Comparison of ENCODE assay signal across 11 cellular contexts in genomic region chrX:153782324-153782723, GRCh38. TPM values are rescaled to one million over a fixed set of nuclear protein-coding genes. Genes with fewer than 3 reads are reported as not detected.
DNase-seq lines count a peak whose midpoint lies in the region; ATAC-seq and TF ChIP-seq lines count a peak whose summit lies in the region.
"Had no signal": no experiment of that assay in that cellular context is flagged by ENCODE, and none has a peak within 500 bp of the region (broad histone marks: within the 10 kb centered on the region; RNA-seq: fewer than 3 reads in every experiment).

No MANE protein-coding gene starts in this region.

- POLR2A ChIA-PET in SK-N-SH (lab: Yijun Ruan, JAX), result no interaction called here

- CTCF ChIA-PET in SK-N-SH (lab: Yijun Ruan, JAX), result interaction anchor here (1.0 to 1.7 kb wide), 6 partner anchors 17 to 153 kb away, joined by 3 to 6 read pairs (median 4); partner anchors contain the start of gene PLXNB3

- no peaks in the 10 kb centered on the region for H3K9me2 ChIP-seq in SK-N-SH

- TF ChIP-seq RAD21 in SK-N-SH (IDR thresholded peaks at IDR 0.05; ENCODE audit: low read length), result peak; percentile 35

- no peak overlapping the region for H3K9ac ChIP-seq in SK-N-SH

- H3K27ac ChIP-seq in SK-N-SH (ENCODE audit: low read depth in 2 of 2, low read length in 1 of 2), result no peak overlapping the region

- no peak overlapping the region for H3K4me3 ChIP-seq in SK-N-SH (ENCODE audit: low read depth in 2 of 2, low read length in 1 of 2)

- 0 out of 2 replicates have a peak, but pooled peaks cover 7% of the 10 kb centered on the region for H3K27me3 ChIP-seq in SK-N-SH (ENCODE audit: insufficient read depth)

- peak; percentile 19; the same call in 1 of the 2 replicates for TF ChIP-seq CTCF in SK-N-SH (IDR thresholded peaks at IDR 0.05)

- H3K9me3 ChIP-seq in SK-N-SH, result no peaks in the 10 kb centered on the region

- no peak for TF ChIP-seq EP300 in SK-N-SH (IDR thresholded peaks at IDR 0.05; ENCODE audit: borderline replicate concordance in 1 of 2, low read depth in 1 of 2, low read length in 1 of 2)

- no peaks in the 10 kb centered on the region for H4K20me1 ChIP-seq in SK-N-SH (ENCODE audit: insufficient read depth)

- ATAC-seq in GM19351 (IDR thresholded peaks at IDR 0.05; ENCODE audit: unreplicated experiment), result no peak

- peaks cover 0 to 6% of the 10 kb centered on the region in 2 experiments for H3K36me3 ChIP-seq in SK-N-SH (replicated peaks in 1 of 2; ENCODE audit: control insufficient read depth in 1 of 2, insufficient read depth in 2 of 2, low read length in 1 of 2)

- no peaks in the 10 kb centered on the region for H3K79me2 ChIP-seq in SK-N-SH (ENCODE audit: insufficient read depth)

- H3K4me2 ChIP-seq in SK-N-SH, result no peak overlapping the region

- 53% methylated on average over 10 of the region's 11 CpGs for WGBS in SK-N-SH (ENCODE audit: low lambda C conversion rate)

- H3K4me1 ChIP-seq in SK-N-SH (ENCODE audit: control insufficient read depth in 1 of 2, insufficient read depth in 2 of 2, low read depth in 1 of 2, low read length in 1 of 2), result peaks cover 0 to 19% of the 10 kb centered on the region in 2 experiments; a peak in 1 of 4 replicates

- H3F3A ChIP-seq in SK-N-SH (replicated peaks; ENCODE audit: insufficient read depth), result no peaks in the 10 kb centered on the region

- H2AFZ ChIP-seq in SK-N-SH (ENCODE audit: low read depth), result no peak overlapping the region

- DNase-seq in DMS79 treated with DMSO at 0.1 percent for 48 hours (lab: John Stamatoyannopoulos, UW) (peak; percentile 54), NCI-H146 treated with DMSO at 0.1 percent for 48 hours (lab: John Stamatoyannopoulos, UW; ENCODE audit: unreplicated experiment) (peak; percentile 42), SK-N-SH (no peak), myocyte (ENCODE audit: low read depth) (peak; percentile 79), medulla oblongata (ENCODE audit: extremely low spot score) (no peak), epidermal melanocyte (ENCODE audit: insufficient read length, low spot score) (no peak), H4 (ENCODE audit: low spot score) (no peak)
- DNase-seq: activated CD4-positive, alpha-beta T cell treated with anti-CD3 and anti-CD28 coated beads for 1 hour; activated naive CD4-positive, alpha-beta T cell treated with anti-CD3 and anti-CD28 coated beads, Interleukin-2, amount 50 U/mL, for 16 hours; mesenchymal stem cell had no signal

TF ChIP-seq in SK-N-SH, 30 proteins besides CTCF, POLR2A, EP300 and RAD21:
- no peak for TF ChIP-seq GABPA (IDR thresholded peaks at IDR 0.05; ENCODE audit: low read depth)
- TF ChIP-seq POLR2AphosphoS5 (IDR thresholded peaks at IDR 0.05; ENCODE audit: low read depth, low read length), result no peak
- no peak for TF ChIP-seq ELF1 (IDR thresholded peaks at IDR 0.05)
- TF ChIP-seq FOXM1 (IDR thresholded peaks at IDR 0.05; ENCODE audit: low read depth), result no peak
- no peak for TF ChIP-seq REST (IDR thresholded peaks at IDR 0.05; ENCODE audit: low read depth, low read length)
- TF ChIP-seq RFX5 (IDR thresholded peaks at IDR 0.05; ENCODE audit: low read length), result no peak
- no peak for TF ChIP-seq NFIC (IDR thresholded peaks at IDR 0.05; ENCODE audit: borderline replicate concordance)
- no peak for TF ChIP-seq FOXJ3 (CRISPR knock-in tag; IDR thresholded peaks at IDR 0.05)
TF ChIP-seq in SK-N-SH: peak in this region for 0.

RNA-seq across cellular contexts. Expression of gene SRPK3, which starts 1.5 kb away (rescaled TPM):
- 0.50 and 0.74 TPM in 2 replicates for polyA plus RNA-seq in SK-N-SH (2012; rRNA removed)
- polyA plus RNA-seq in SK-N-SH (2012; cell fraction: cytosol; rRNA removed), result 0.08 and 0.19 TPM in 2 replicates
- 0.80 and 1.5 TPM in 2 replicates for polyA plus RNA-seq in SK-N-SH (2012; cell fraction: nucleus; rRNA removed)
- 252 and 340 TPM in 2 replicates for total RNA-seq in myocyte
- polyA plus RNA-seq in myocyte (2012), result 62.2 TPM
- 0.06 and 0.35 TPM in 2 replicates for total RNA-seq in H4 (2014; rRNA removed; shearing (Covaris generic))

RNA-seq across cellular contexts. Expression of gene IDH3G, which starts 11.9 kb away (rescaled TPM):
- 78.0 and 107 TPM in 2 replicates for polyA plus RNA-seq in SK-N-SH (2012; rRNA removed)
- 38.1 and 53.3 TPM in 2 replicates for polyA plus RNA-seq in SK-N-SH (2012; cell fraction: cytosol; rRNA removed)
- 212 and 213 TPM in 2 replicates for polyA plus RNA-seq in SK-N-SH (2012; cell fraction: nucleus; rRNA removed)
- total RNA-seq in myocyte, result 92.7 and 104 TPM in 2 replicates
- polyA plus RNA-seq in myocyte (2012), result 82.1 TPM
- total RNA-seq in H4 (2014; rRNA removed; shearing (Covaris generic)), result 68.9 and 78.0 TPM in 2 replicates

RNA-seq across cellular contexts. Expression of gene SSR4, which starts 12.1 kb away (rescaled TPM):
- polyA plus RNA-seq in SK-N-SH (2012; rRNA removed), result 326 and 367 TPM in 2 replicates
- polyA plus RNA-seq in SK-N-SH (2012; cell fraction: cytosol; rRNA removed), result 195 and 259 TPM in 2 replicates
- 162 and 171 TPM in 2 replicates for polyA plus RNA-seq in SK-N-SH (2012; cell fraction: nucleus; rRNA removed)
- 155 and 228 TPM in 2 replicates for total RNA-seq in myocyte
- 408 TPM for polyA plus RNA-seq in myocyte (2012)
- 254 and 289 TPM in 2 replicates for total RNA-seq in H4 (2014; rRNA removed; shearing (Covaris generic))

RNA-seq across cellular contexts. Expression of gene PLXNB3, which starts 18.3 kb away (rescaled TPM):
- polyA plus RNA-seq in SK-N-SH (2012; rRNA removed), result 13.8 and 15.5 TPM in 2 replicates
- 4.8 and 6.1 TPM in 2 replicates for polyA plus RNA-seq in SK-N-SH (2012; cell fraction: cytosol; rRNA removed)
- 102 and 172 TPM in 2 replicates for polyA plus RNA-seq in SK-N-SH (2012; cell fraction: nucleus; rRNA removed)
- 5.1 and 11.9 TPM in 2 replicates for total RNA-seq in myocyte
- polyA plus RNA-seq in myocyte (2012), result 13.8 TPM
- 0.60 and 1.6 TPM in 2 replicates for total RNA-seq in H4 (2014; rRNA removed; shearing (Covaris generic))

RNA-seq across cellular contexts. Expression of gene PDZD4, which starts 48.0 kb away (rescaled TPM):
- 1.9 and 2.4 TPM in 2 replicates for polyA plus RNA-seq in SK-N-SH (2012; rRNA removed)
- polyA plus RNA-seq in SK-N-SH (2012; cell fraction: cytosol; rRNA removed), result 1.1 and 2.7 TPM in 2 replicates
- polyA plus RNA-seq in SK-N-SH (2012; cell fraction: nucleus; rRNA removed), result 8.9 and 16.9 TPM in 2 replicates
- 0.47 and 1.4 TPM in 2 replicates for total RNA-seq in myocyte
- polyA plus RNA-seq in myocyte (2012), result 1.7 TPM
- total RNA-seq in H4 (2014; rRNA removed; shearing (Covaris generic)), result 3.8 and 4.0 TPM in 2 replicates

Comparison
In these comparisons a context has a peak if more than half of its experiments do, and no peak if none do; other contexts are left out.
1. DNase-seq: peak in DMS79 treated with DMSO at 0.1 percent for 48 hours (single experiment), NCI-H146 treated with DMSO at 0.1 percent for 48 hours (single experiment) and myocyte (single experiment); none in SK-N-SH (single experiment), medulla oblongata (single experiment), epidermal melanocyte (single experiment) and H4 (single experiment).
2. RNA of gene SRPK3, which starts 1.5 kb away (total RNA-seq): 252 to 340 TPM in myocyte; 0.06 to 0.35 TPM in H4; every median in the first group is over 100 times any median in the second.